Comparison of ENCODE assay signal across 8 cellular contexts in genomic region chr19:16714702-16715294, GRCh38. TPM values are rescaled to one million over a fixed set of nuclear protein-coding genes. Genes with fewer than 3 reads are reported as not detected.
DNase-seq lines count a peak whose midpoint lies in the region; ATAC-seq and TF ChIP-seq lines count a peak whose summit lies in the region.

No MANE protein-coding gene starts in this region.

- ATAC-seq in GM21717 (IDR thresholded peaks at IDR 0.05; ENCODE audit: unreplicated experiment) = no peak

- H3K4me1 ChIP-seq in liver (ENCODE audit: control insufficient read depth in 4 of 4, insufficient read depth in 4 of 4, low read length in 3 of 4) = peaks cover 0 to 1% (median 0%) of the 10 kb centered on the region in 4 donors

- H3K4me1 Mint-ChIP-seq in chondrocyte (ENCODE audit: low read depth) = no peaks in the 10 kb centered on the region

- no peak overlapping the region for H3K4me3 Mint-ChIP-seq in chondrocyte (ENCODE audit: unreplicated experiment)

- no peak overlapping the region for H3K4me3 ChIP-seq in liver (ENCODE audit: low read depth in 1 of 3, low read length in 3 of 3)

- H3K9me3 Mint-ChIP-seq in chondrocyte (ENCODE audit: low read depth) = no peaks in the 10 kb centered on the region

- H3K27me3 Mint-ChIP-seq in chondrocyte (ENCODE audit: low read depth) = peaks cover 14% of the 10 kb centered on the region

- H3K9ac ChIP-seq in liver (ENCODE audit: low read depth in 1 of 2, low read length in 2 of 2) = no peak overlapping the region

- H3K27ac ChIP-seq in VCaP (peak overlapping the region; percentile 99; the same call in 1 of the 2 replicates), liver (ENCODE audit: low read depth in 1 of 2, low read length in 2 of 2) (no peak overlapping the region)

- no peaks in the 10 kb centered on the region for H3K36me3 Mint-ChIP-seq in chondrocyte (ENCODE audit: low read depth)

- 28% methylated on average over 14 of the region's 14 CpGs for WGBS in liver

- TF ChIP-seq CTCF in VCaP (conservative IDR thresholded peaks at IDR 0.05) (peak; percentile 93), chondrocyte (IDR thresholded peaks at IDR 0.05) (peak; percentile 89), liver (IDR thresholded peaks at IDR 0.05; ENCODE audit: low read depth, low read length, missing input control) (peak; percentile 48)

- peak; percentile 7 for DNase-seq in NCI-H510A treated with DMSO at 0.1 percent for 48 hours (lab: John Stamatoyannopoulos, UW)
- no peak for DNase-seq in NCI-H510A (lab: John Stamatoyannopoulos, UW)
- peak; percentile 35 for DNase-seq in NCI-H146 treated with DMSO at 0.1 percent for 48 hours (lab: John Stamatoyannopoulos, UW; ENCODE audit: unreplicated experiment)
- no peak for DNase-seq in chondrocyte (ENCODE audit: low spot score)
- peak; percentile 79 for DNase-seq in stimulated activated CD8-positive, alpha-beta memory T cell treated with anti-CD3 and anti-CD28 coated beads, Interleukin-4, amount 100 ng/mL, for 48 hours

- H3K27me3 ChIP-seq in liver (ENCODE audit: control insufficient read depth in 4 of 4, insufficient read depth in 4 of 4, low read length in 3 of 4) = no peaks in the 10 kb centered on the region

- H3K9me3 ChIP-seq in liver (ENCODE audit: control insufficient read depth in 4 of 4, low read length in 3 of 4) = no peaks in the 10 kb centered on the region

- H3K27ac Mint-ChIP-seq in chondrocyte (ENCODE audit: unreplicated experiment) = no peak overlapping the region

- H3K36me3 ChIP-seq in liver (ENCODE audit: control insufficient read depth in 4 of 4, insufficient read depth in 3 of 4, low read depth in 1 of 4, low read length in 3 of 4) = no peaks in the 10 kb centered on the region

- peak; percentile 76 to 78 for TF ChIP-seq RAD21 in liver (IDR thresholded peaks at IDR 0.05)

TF ChIP-seq in liver, 16 proteins besides CTCF, POLR2A, EP300 and RAD21:
- TF ChIP-seq FOXA2 (IDR thresholded peaks at IDR 0.05) (no peak), FOXA1 (IDR thresholded peaks at IDR 0.05) (no peak), NR2F2 (IDR thresholded peaks at IDR 0.05) (no peak), REST (IDR thresholded peaks at IDR 0.05) (no peak), JUND (IDR thresholded peaks at IDR 0.05) (no peak), SP1 (IDR thresholded peaks at IDR 0.05) (no peak), MAX (IDR thresholded peaks at IDR 0.05) (no peak), RXRA (IDR thresholded peaks at IDR 0.05) (no peak), GABPA (IDR thresholded peaks at IDR 0.05 in 1 of 2, conservative IDR thresholded peaks at IDR 0.05 in 1 of 2) (no peak), HNF4A (conservative IDR thresholded peaks at IDR 0.05) (no peak), ZBTB33 (IDR thresholded peaks at IDR 0.05) (no peak), YY1 (IDR thresholded peaks at IDR 0.05) (no peak), HNF4G (IDR thresholded peaks at IDR 0.05) (no peak), ATF3 (IDR thresholded peaks at IDR 0.05) (no peak), TAF1 (conservative IDR thresholded peaks at IDR 0.05) (no peak)

RNA-seq across cellular contexts. Expression of gene NWD1, which starts 4.8 kb away (rescaled TPM):
- total RNA-seq in chondrocyte = not detected in 3 replicates
- under 1 TPM in 1 of 2 donors, not detected in 1; under 0.01 TPM for total RNA-seq in liver
- polyA plus RNA-seq in liver = not detected

RNA-seq across cellular contexts. Expression of gene TMEM38A, which starts 53.9 kb away (rescaled TPM):
- total RNA-seq in chondrocyte = 3.1 to 3.7 TPM (median 3.7 TPM) in 3 replicates
- total RNA-seq in liver = 1 to 10 TPM; 3.1 to 3.8 TPM
- 1 to 10 TPM; 4.1 to 6.2 TPM for polyA plus RNA-seq in liver

RNA-seq across cellular contexts. Expression of gene SMIM7, which starts 54.9 kb away (rescaled TPM):
- total RNA-seq in chondrocyte = 42.5 to 52.0 TPM (median 47.7 TPM) in 3 replicates
- total RNA-seq in liver = 10 to 100 TPM; 35.2 to 50.1 TPM
- 10 to 100 TPM; 43.6 to 81.8 TPM for polyA plus RNA-seq in liver

Comparison
In these comparisons a context has a peak if more than half of its experiments do, and no peak if none do; other contexts are left out.
1. DNase-seq: peak in NCI-H510A treated with DMSO at 0.1 percent for 48 hours (single experiment), NCI-H146 treated with DMSO at 0.1 percent for 48 hours (single experiment) and stimulated activated CD8-positive, alpha-beta memory T cell treated with anti-CD3 and anti-CD28 coated beads, Interleukin-4, amount 100 ng/mL, for 48 hours (single experiment); none in NCI-H510A (single experiment) and chondrocyte (single experiment).
2. Peak in every context shown above with its lines, with median percentiles within 50 percentile points of each other: CTCF ChIP-seq.